ENCODE assay signal across 8 cellular contexts in the genomic region with DNA sequence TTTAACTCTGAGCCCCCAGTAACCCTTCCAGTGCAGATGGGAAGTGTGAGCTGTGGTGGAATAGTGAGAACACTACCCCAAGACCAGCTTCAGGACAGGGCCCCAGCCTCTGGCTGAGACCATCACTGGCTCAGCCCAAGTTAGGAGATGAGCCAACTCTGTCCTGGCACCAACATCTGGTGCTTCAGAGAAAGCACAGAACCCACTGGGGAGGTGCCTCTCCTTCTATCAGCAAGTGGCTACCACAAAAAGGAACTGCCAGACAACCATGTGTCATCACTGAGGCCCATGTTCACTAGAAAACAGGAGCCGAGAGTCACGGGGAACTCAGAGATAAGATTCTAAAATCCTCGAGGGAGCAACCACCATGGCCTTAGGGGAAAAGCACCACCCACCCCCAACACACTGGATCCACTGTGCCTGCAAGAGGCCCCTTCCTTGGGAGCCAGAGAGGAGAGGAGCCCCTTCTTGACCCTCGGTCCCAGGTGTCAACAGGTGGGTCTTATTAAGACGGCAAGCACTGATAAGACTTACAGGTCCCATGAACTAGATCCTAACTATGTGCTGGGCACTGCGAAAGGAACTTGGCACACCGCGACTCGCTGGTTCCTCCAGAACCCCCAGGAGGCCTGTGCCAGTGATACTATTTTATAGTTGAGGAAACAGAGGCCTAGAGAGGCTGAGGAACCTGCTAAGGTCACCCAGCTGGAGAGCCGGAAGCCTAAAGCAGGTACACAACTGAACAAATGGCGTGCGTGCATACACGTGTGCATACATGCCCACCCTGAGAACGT.
A peak's percentile ranks its signal among the peaks of the same experiment; 100 is the strongest.
DNase-seq lines count a peak whose midpoint lies in the region; ATAC-seq and TF ChIP-seq lines count a peak whose summit lies in the region.

No MANE protein-coding gene starts in this region.

- peak overlapping the region; percentile 77 for H3K27ac Mint-ChIP-seq in activated T-helper 1 cell treated with anti-CD3 and anti-CD28 coated beads, Interleukin-12 subunit alpha, Interleukin-12 subunit beta, Interleukin-2, Interleukin-4 antibody, amounts not matched to agents 30 ng/mL and 10 ng/mL and 1 ng/mL, durations not matched to agents 14 hours and 24 hours and 36 hours

- TF ChIP-seq CTCF in AG10803 (conservative IDR thresholded peaks at IDR 0.05; ENCODE audit: low read length) = no peak

- peaks cover 12% of the 10 kb centered on the region for H3K36me3 Mint-ChIP-seq in activated T-helper 1 cell treated with anti-CD3 and anti-CD28 coated beads, Interleukin-12 subunit alpha, Interleukin-12 subunit beta, Interleukin-2, Interleukin-4 antibody, amounts not matched to agents 30 ng/mL and 10 ng/mL and 1 ng/mL, durations not matched to agents 14 hours and 24 hours and 36 hours (ENCODE audit: low read depth)

- H3K4me3 Mint-ChIP-seq in activated T-helper 1 cell treated with anti-CD3 and anti-CD28 coated beads, Interleukin-12 subunit alpha, Interleukin-12 subunit beta, Interleukin-2, Interleukin-4 antibody, amounts not matched to agents 30 ng/mL and 10 ng/mL and 1 ng/mL, durations not matched to agents 14 hours and 24 hours and 36 hours = peak overlapping the region; percentile 46

- H3K9me3 Mint-ChIP-seq in activated T-helper 1 cell treated with anti-CD3 and anti-CD28 coated beads, Interleukin-12 subunit alpha, Interleukin-12 subunit beta, Interleukin-2, Interleukin-4 antibody, amounts not matched to agents 30 ng/mL and 10 ng/mL and 1 ng/mL, durations not matched to agents 14 hours and 24 hours and 36 hours = no peaks in the 10 kb centered on the region

- H3K4me1 Mint-ChIP-seq in activated T-helper 1 cell treated with anti-CD3 and anti-CD28 coated beads, Interleukin-12 subunit alpha, Interleukin-12 subunit beta, Interleukin-2, Interleukin-4 antibody, amounts not matched to agents 30 ng/mL and 10 ng/mL and 1 ng/mL, durations not matched to agents 14 hours and 24 hours and 36 hours (ENCODE audit: low read depth) = peaks cover 52% of the 10 kb centered on the region

- peak; percentile 57 for ATAC-seq in GM19452 (IDR thresholded peaks at IDR 0.05; ENCODE audit: unreplicated experiment)
- peak; percentile 75 for ATAC-seq in Right ventricle myocardium superior (ENCODE audit: poor library complexity)
- ATAC-seq in HG03521 (IDR thresholded peaks at IDR 0.05; ENCODE audit: unreplicated experiment) = no peak

- intact Hi-C loops in activated T-helper 1 cell treated with anti-CD3 and anti-CD28 coated beads, Interleukin-12 subunit alpha, Interleukin-12 subunit beta, Interleukin-2, Interleukin-4 antibody, amounts not matched to agents 30 ng/mL and 10 ng/mL and 1 ng/mL, durations not matched to agents 14 hours and 24 hours and 36 hours (cut with micrococcal nuclease) = no loop called here
- intact Hi-C loops in Right ventricle myocardium superior (cut with DNase I) = no loop called here

- DNase-seq in AG10803 (ENCODE audit: low read depth) (peak; percentile 64), LHCN-M2 (ENCODE audit: low read depth) (peak; percentile 47), Right ventricle myocardium superior (peak; percentile 76), LoVo (ENCODE audit: low spot score) (no peak)
- no peak for DNase-seq in activated T-helper 1 cell treated with anti-CD3 and anti-CD28 coated beads, Interleukin-12 subunit alpha, Interleukin-12 subunit beta, Interleukin-2, Interleukin-4 antibody, amounts not matched to agents 30 ng/mL and 10 ng/mL and 1 ng/mL, durations not matched to agents 14 hours and 24 hours and 36 hours (ENCODE audit: low spot score)
- DNase-seq in stimulated activated CD8-positive, alpha-beta memory T cell treated with anti-CD3 and anti-CD28 coated beads, Interleukin-7, amount 100 ng/mL, for 4 hours (ENCODE audit: low read depth in 2 of 2) = peak; percentile 32 to 33

- H3K27me3 Mint-ChIP-seq in activated T-helper 1 cell treated with anti-CD3 and anti-CD28 coated beads, Interleukin-12 subunit alpha, Interleukin-12 subunit beta, Interleukin-2, Interleukin-4 antibody, amounts not matched to agents 30 ng/mL and 10 ng/mL and 1 ng/mL, durations not matched to agents 14 hours and 24 hours and 36 hours (ENCODE audit: insufficient read depth) = no peaks in the 10 kb centered on the region

- H3K4me3 ChIP-seq in AG10803 (ENCODE audit: low read length) = no peak overlapping the region

Comparison
In these comparisons a context has a peak if more than half of its experiments do, and no peak if none do; other contexts are left out.
1. DNase-seq: peak in AG10803 (single experiment), LHCN-M2 (single experiment), Right ventricle myocardium superior (single experiment) and stimulated activated CD8-positive, alpha-beta memory T cell treated with anti-CD3 and anti-CD28 coated beads, Interleukin-7, amount 100 ng/mL, for 4 hours (2 of 2); none in activated T-helper 1 cell treated with anti-CD3 and anti-CD28 coated beads, Interleukin-12 subunit alpha, Interleukin-12 subunit beta, Interleukin-2, Interleukin-4 antibody, amounts not matched to agents 30 ng/mL and 10 ng/mL and 1 ng/mL, durations not matched to agents 14 hours and 24 hours and 36 hours (single experiment) and LoVo (single experiment).